28 cellular contexts compared by ENCODE assay signal in genomic region chr11:106679633-106680032, GRCh38.
"Had no signal": no experiment of that assay in that cellular context is flagged by ENCODE, and none has a peak within 500 bp of the region (broad histone marks: within the 10 kb centered on the region; RNA-seq: fewer than 3 reads in every experiment).

No MANE protein-coding gene starts in this region.

- H3K9me3 ChIP-seq: heart left ventricle had no signal

- DNase-seq: activated CD4-positive, alpha-beta memory T cell treated with anti-CD3 and anti-CD28 coated beads, Interleukin-2, amount 10 ng/mL, durations not matched to agents 7 days and 5 days; activated CD4-positive, alpha-beta T cell treated with anti-CD3 and anti-CD28 coated beads for 1 hour; activated CD4-positive, alpha-beta T cell treated with anti-CD3 and anti-CD28 coated beads for 4 hours; activated CD4-positive, alpha-beta T cell treated with anti-CD3 and anti-CD28 coated beads, Interleukin-2, amount 10 ng/mL, durations not matched to agents 7 days and 5 days; activated CD4-positive, alpha-beta T cell treated with anti-CD3 and anti-CD28 coated beads, Interleukin-2, amount 50 U/mL, for 4 hours; activated CD8-positive, alpha-beta memory T cell treated with anti-CD3 and anti-CD28 coated beads, Interleukin-2, amount 50 U/mL, for 48 hours; activated gamma-delta T cell treated with Interleukin-2 at 50 U/mL for 16 hours; activated naive CD4-positive, alpha-beta T cell treated with anti-CD3 and anti-CD28 coated beads, Interleukin-2, amount 50 U/mL, for 16 hours; activated naive CD4-positive, alpha-beta T cell treated with Interleukin-2 at 50 U/mL for 16 hours; activated T-cell treated with anti-CD3 and anti-CD28 coated beads for 4 hours; activated T-cell treated with anti-CD3 and anti-CD28 coated beads, Interleukin-2, amount 50 U/mL, for 24 hours; activated T-cell treated with anti-CD3 and anti-CD28 coated beads, Interleukin-2, amount 50 U/mL, for 72 hours; amniotic stem cell; anterior cingulate cortex; brain microvascular endothelial cell; effector memory CD4-positive, alpha-beta T cell; endodermal cell; foreskin fibroblast; heart left ventricle; T-helper 1 cell; T-helper 17 cell; T1000; WERI-Rb-1 had no signal

- H3K4me1 Mint-ChIP-seq: activated CD4-positive, alpha-beta memory T cell treated with anti-CD3 and anti-CD28 coated beads, Interleukin-2, amount 10 ng/mL, durations not matched to agents 7 days and 5 days; activated CD4-positive, alpha-beta T cell treated with anti-CD3 and anti-CD28 coated beads, Interleukin-2, amount 10 ng/mL, durations not matched to agents 7 days and 5 days; endodermal cell; T-helper 17 cell had no signal

- H3K36me3 Mint-ChIP-seq: activated naive CD8-positive, alpha-beta T cell had no signal

- H3K9me3 Mint-ChIP-seq: activated CD4-positive, alpha-beta T cell treated with anti-CD3 and anti-CD28 coated beads, Interleukin-2, amount 10 ng/mL, durations not matched to agents 7 days and 5 days; dendritic cell treated with granulocyte-macrophage colony-stimulating factor and Interleukin-4, amounts not matched to agents 40 ng/mL and 50 ng/mL, for 4 days; endodermal cell; T-helper 2 cell treated with Interferon-gamma antibody and Interleukin-4, amounts not matched to agents 5 μg/mL and 100 μg/mL, for 36 hours had no signal

- H3K27me3 Mint-ChIP-seq: activated CD4-positive, alpha-beta memory T cell treated with anti-CD3 and anti-CD28 coated beads, Interleukin-2, amount 10 ng/mL, durations not matched to agents 7 days and 5 days; activated CD4-positive, alpha-beta T cell treated with anti-CD3 and anti-CD28 coated beads, Interleukin-2, amount 10 ng/mL, durations not matched to agents 7 days and 5 days; activated naive CD8-positive, alpha-beta T cell; activated T-cell treated with anti-CD3 and anti-CD28 coated beads, Interleukin-2, amount 50 U/mL, for 24 hours; dendritic cell treated with granulocyte-macrophage colony-stimulating factor and Interleukin-4, amounts not matched to agents 40 ng/mL and 50 ng/mL, for 4 days; T-helper 17 cell had no signal

- ATAC-seq: activated T-cell treated with anti-CD3 and anti-CD28 coated beads, Interleukin-2, amount 50 U/mL, for 72 hours; esophagus mucosa; heart left ventricle; T-helper 17 cell had no signal

- H3K4me1 ChIP-seq: heart left ventricle had no signal

- H3K27me3 ChIP-seq: brain microvascular endothelial cell, dorsolateral prefrontal cortex, heart left ventricle had no signal

- H3K4me3 Mint-ChIP-seq: activated CD4-positive, alpha-beta memory T cell treated with anti-CD3 and anti-CD28 coated beads, Interleukin-2, amount 10 ng/mL, durations not matched to agents 7 days and 5 days; activated CD4-positive, alpha-beta T cell treated with anti-CD3 and anti-CD28 coated beads, Interleukin-2, amount 10 ng/mL, durations not matched to agents 7 days and 5 days; activated naive CD8-positive, alpha-beta T cell; activated T-cell treated with anti-CD3 and anti-CD28 coated beads, Interleukin-2, amount 50 U/mL, for 24 hours; activated T-cell treated with anti-CD3 and anti-CD28 coated beads, Interleukin-2, amount 50 U/mL, for 72 hours; dendritic cell treated with granulocyte-macrophage colony-stimulating factor and Interleukin-4, amounts not matched to agents 40 ng/mL and 50 ng/mL, for 4 days; endodermal cell; T-helper 17 cell; T-helper 2 cell treated with Interferon-gamma antibody and Interleukin-4, amounts not matched to agents 5 μg/mL and 100 μg/mL, for 36 hours had no signal

- H3K27ac ChIP-seq: brain microvascular endothelial cell, heart left ventricle, WERI-Rb-1 had no signal

- H3K27ac Mint-ChIP-seq: activated CD4-positive, alpha-beta memory T cell treated with anti-CD3 and anti-CD28 coated beads, Interleukin-2, amount 10 ng/mL, durations not matched to agents 7 days and 5 days; activated CD4-positive, alpha-beta T cell treated with anti-CD3 and anti-CD28 coated beads, Interleukin-2, amount 10 ng/mL, durations not matched to agents 7 days and 5 days; activated naive CD8-positive, alpha-beta T cell; activated T-cell treated with anti-CD3 and anti-CD28 coated beads, Interleukin-2, amount 50 U/mL, for 24 hours; activated T-cell treated with anti-CD3 and anti-CD28 coated beads, Interleukin-2, amount 50 U/mL, for 72 hours; dendritic cell treated with granulocyte-macrophage colony-stimulating factor and Interleukin-4, amounts not matched to agents 40 ng/mL and 50 ng/mL, for 4 days; endodermal cell; T-helper 17 cell; T-helper 2 cell treated with Interferon-gamma antibody and Interleukin-4, amounts not matched to agents 5 μg/mL and 100 μg/mL, for 36 hours had no signal
